16 cellular contexts compared by ENCODE assay signal in the genomic region with DNA sequence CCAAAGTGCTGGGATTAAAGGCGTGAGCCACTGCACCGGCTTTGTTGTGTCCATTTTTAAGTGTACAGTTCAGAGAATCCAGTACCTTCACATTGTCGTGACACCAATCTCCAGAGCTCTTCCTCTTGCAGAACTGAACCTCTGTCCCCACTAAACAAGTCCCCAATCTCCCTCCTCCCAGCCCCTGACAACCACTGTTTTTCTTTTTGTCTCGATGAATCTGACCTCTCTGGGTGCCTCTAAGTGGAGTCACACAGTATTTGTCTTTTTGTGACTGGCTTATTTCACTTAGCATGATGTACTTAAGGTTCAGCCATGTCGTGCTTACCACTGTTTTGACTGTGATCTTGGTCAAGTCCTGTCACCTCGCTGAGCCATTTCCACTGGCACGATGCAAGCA. TPM values are rescaled to one million over a fixed set of nuclear protein-coding genes. Genes with fewer than 3 reads are reported as not detected.
DNase-seq lines count a peak whose midpoint lies in the region; ATAC-seq, FAIRE-seq and TF ChIP-seq lines count a peak whose summit lies in the region.
"Had no signal": no experiment of that assay in that cellular context is flagged by ENCODE, and none has a peak within 500 bp of the region (broad histone marks: within the 10 kb centered on the region; RNA-seq: fewer than 3 reads in every experiment).

No MANE protein-coding gene starts in this region.

- intact Hi-C loops in A673 (cut with micrococcal nuclease; ENCODE audit: unreplicated experiment), result loop anchor here (5.0 to 10.0 kb wide), 4 partner anchors 238 to 520 kb away; a partner anchor contains a TSS
- intact Hi-C loops in sciatic nerve (cut with DNase I), result no loop called here

- ATAC-seq in T-helper 17 cell (no peak), memory B cell (ENCODE audit: low read depth) (no peak), sciatic nerve (no peak)

- no TSS peak for BruUV-seq in A673 (replicated peaks; lab: Mats Ljungman, UMichigan)

- H3K4me3 ChIP-seq in A673 (ENCODE audit: low read depth, low read length, poor library complexity, severe bottlenecking) (no peak overlapping the region), small intestine (ENCODE audit: low read depth in 1 of 2, low read length in 2 of 2) (no peak overlapping the region)
- H3K4me3 ChIP-seq in CD8-positive, alpha-beta memory T cell (ENCODE audit: low read length), result no peak overlapping the region
- H3K4me3 ChIP-seq: adrenal gland had no signal

- H3K27ac ChIP-seq in A673 (ENCODE audit: low read depth, low read length, poor library complexity, severe bottlenecking) (peak overlapping the region; percentile 45), small intestine (ENCODE audit: low read depth in 1 of 2, low read length in 1 of 2) (no peak overlapping the region)
- H3K27ac ChIP-seq in CD8-positive, alpha-beta memory T cell (ENCODE audit: low read depth, low read length), result no peak overlapping the region
- H3K27ac ChIP-seq: adrenal gland had no signal

- H3K36me3 Mint-ChIP-seq in CD8-positive, alpha-beta memory T cell, result peaks cover 0 to 35% (median 5%) of the 10 kb centered on the region in 3 donors
- no peaks in the 10 kb centered on the region for H3K36me3 Mint-ChIP-seq in T-helper 17 cell (ENCODE audit: low read depth)
- H3K36me3 Mint-ChIP-seq in memory B cell, result peaks cover 11% of the 10 kb centered on the region

- H3K27me3 ChIP-seq in A673 (replicated peaks; ENCODE audit: insufficient read depth, low read depth, low read length, poor library complexity), result no peaks in the 10 kb centered on the region
- no peaks in the 10 kb centered on the region for H3K27me3 ChIP-seq in CD8-positive, alpha-beta memory T cell (ENCODE audit: insufficient read depth, low read length, poor library complexity, severe bottlenecking)
- H3K27me3 ChIP-seq in small intestine (ENCODE audit: control insufficient read depth in 2 of 2, insufficient read depth in 2 of 2, low read length in 2 of 2), result no peaks in the 10 kb centered on the region
- H3K27me3 ChIP-seq: adrenal gland had no signal

- POLR2A ChIA-PET in A673 (lab: Charles Lee; ENCODE audit: low non-redundant PET), result interaction anchor here (0.6 kb wide), 2 partner anchors 23 to 278 kb away, joined by 5 to 8 read pairs; no protein-coding TSS in a partner anchor
- POLR2A ChIA-PET in CD8-positive, alpha-beta memory T cell (lab: Charles Lee), result no interaction called here

- CTCF ChIA-PET in A673 (lab: Charles Lee), result interaction anchor here (0.6 kb wide), 1 partner anchor 9 kb away, joined by 3 read pairs; no protein-coding TSS in a partner anchor
- CTCF ChIA-PET in CD8-positive, alpha-beta memory T cell (lab: Charles Lee), result interaction anchor here (1.5 to 6.5 kb wide), 4 partner anchors 14 to 81 kb away, joined by 4 to 121 read pairs (median 16); a partner anchor contains a TSS

- DNase-seq in A673 (ENCODE audit: low spot score) (no peak), T-helper 17 cell (no peak), memory B cell (ENCODE audit: low spot score in 2 of 2) (no peak), small intestine (no peak), iPS-NIHi7 (ENCODE audit: extremely low spot score) (no peak), sciatic nerve (ENCODE audit: low spot score) (no peak)
- DNase-seq in CD8-positive, alpha-beta memory T cell, result no peak
- DNase-seq: adrenal gland, cerebellar nuclear complex, NCI-H2029 treated with DMSO at 0.1 percent for 48 hours, NCI-H524 had no signal

- H3K4me3 Mint-ChIP-seq in CD8-positive, alpha-beta memory T cell, result peak overlapping the region in 1 of 7 donors; percentile 9
- H3K4me3 Mint-ChIP-seq in T-helper 17 cell (no peak overlapping the region), memory B cell (no peak overlapping the region)

- H3K4me1 ChIP-seq in A673 (ENCODE audit: insufficient read depth, low read length, poor library complexity, severe bottlenecking) (peaks cover 17% of the 10 kb centered on the region), small intestine (ENCODE audit: control insufficient read depth in 2 of 2, insufficient read depth in 1 of 2, low read depth in 1 of 2, low read length in 1 of 2) (peaks cover 0 to 3% of the 10 kb centered on the region in 2 donors)
- peaks cover 19% of the 10 kb centered on the region for H3K4me1 ChIP-seq in CD8-positive, alpha-beta memory T cell (ENCODE audit: insufficient read depth, low read length)

- H3K9me3 ChIP-seq in A673 (ENCODE audit: low read depth, low read length, poor library complexity, severe bottlenecking), result no peaks in the 10 kb centered on the region
- no peaks in the 10 kb centered on the region for H3K9me3 ChIP-seq in CD8-positive, alpha-beta memory T cell (ENCODE audit: low read length)
- H3K9me3 ChIP-seq in T-helper 17 cell (ENCODE audit: control insufficient read depth, low read length, poor library complexity, severe bottlenecking), result no peaks in the 10 kb centered on the region
- H3K9me3 ChIP-seq in small intestine (ENCODE audit: control insufficient read depth, low read depth), result no peaks in the 10 kb centered on the region
- H3K9me3 ChIP-seq: adrenal gland had no signal

- no peak for FAIRE-seq in small intestine (lab: Jason Lieb, UNC)
- FAIRE-seq: frontal cortex had no signal

- no peaks in the 10 kb centered on the region for H3K9me3 Mint-ChIP-seq in CD8-positive, alpha-beta memory T cell
- no peaks in the 10 kb centered on the region for H3K9me3 Mint-ChIP-seq in memory B cell

- WGBS in small intestine, 3 donors, result 55 to 59% (median 56%) methylated on average over 7 of the region's 7 CpGs

- peaks cover 0 to 2% of the 10 kb centered on the region in 2 donors for H3K27me3 Mint-ChIP-seq in CD8-positive, alpha-beta memory T cell
- H3K27me3 Mint-ChIP-seq in T-helper 17 cell, result no peaks in the 10 kb centered on the region
- H3K27me3 Mint-ChIP-seq in memory B cell, result no peaks in the 10 kb centered on the region

- no peak for TF ChIP-seq CTCF in A673 (conservative IDR thresholded peaks at IDR 0.05; ENCODE audit: low read depth, low read length)

- peak overlapping the region; percentile 33 to 96 (median 80) for H3K27ac Mint-ChIP-seq in CD8-positive, alpha-beta memory T cell
- peak overlapping the region; percentile 93 for H3K27ac Mint-ChIP-seq in T-helper 17 cell
- H3K27ac Mint-ChIP-seq in memory B cell, result peak overlapping the region; percentile 65

- H3K4me1 Mint-ChIP-seq in CD8-positive, alpha-beta memory T cell, result peaks cover 17 to 42% (median 18%) of the 10 kb centered on the region in 3 donors
- H3K4me1 Mint-ChIP-seq in T-helper 17 cell (peaks cover 16% of the 10 kb centered on the region), memory B cell (peaks cover 9% of the 10 kb centered on the region)

- peaks cover 33% of the 10 kb centered on the region for H3K36me3 ChIP-seq in A673 (ENCODE audit: insufficient read depth, low read length, poor library complexity, severe bottlenecking)
- peaks cover 23% of the 10 kb centered on the region for H3K36me3 ChIP-seq in CD8-positive, alpha-beta memory T cell (ENCODE audit: insufficient read depth, low read length)
- H3K36me3 ChIP-seq in small intestine (ENCODE audit: control insufficient read depth in 2 of 2, insufficient read depth in 2 of 2, low read length in 2 of 2), result peaks cover 5 to 24% of the 10 kb centered on the region in 2 donors

RNA-seq across cellular contexts. Expression of a gene that starts 1.6 kb away (rescaled TPM):
- total RNA-seq in A673 (2021), result not detected in 2 replicates
- total RNA-seq in CD8-positive, alpha-beta memory T cell, result not detected
- not detected for polyA plus RNA-seq in CD8-positive, alpha-beta memory T cell
- not detected for total RNA-seq in T-helper 17 cell
- not detected for polyA plus RNA-seq in small intestine
- total RNA-seq in sciatic nerve, result not detected
- total RNA-seq: adrenal gland, frontal cortex, LHCN-M2, lower leg skin, myocyte had no signal
- polyA plus RNA-seq: BJ had no signal

RNA-seq across cellular contexts. Expression of a gene that starts 6.9 kb away (rescaled TPM):
- total RNA-seq in A673 (2021) (1,564 and 1,637 TPM in 2 replicates), T-helper 17 cell (1,000 to 10,000 TPM; 1,657 to 1,708 TPM), sciatic nerve (855 TPM)
- 1,000 to 10,000 TPM; 2,023 to 2,058 TPM for total RNA-seq in CD8-positive, alpha-beta memory T cell
- polyA plus RNA-seq in CD8-positive, alpha-beta memory T cell, result 1,829 TPM
- polyA plus RNA-seq in small intestine, result 1,000 to 10,000 TPM; 2,258 to 5,100 (median 3,355) TPM

RNA-seq across cellular contexts. Expression of a gene that starts 7.1 kb away (rescaled TPM):
- total RNA-seq in A673 (2021) (73.3 and 73.9 TPM in 2 replicates), T-helper 17 cell (10 to 100 TPM; 37.5 to 44.7 TPM), sciatic nerve (21.7 TPM)
- total RNA-seq in CD8-positive, alpha-beta memory T cell, result 100 to 1,000 TPM; 116 to 120 TPM
- 118 TPM for polyA plus RNA-seq in CD8-positive, alpha-beta memory T cell
- 10 to 100 TPM; 53.5 to 55.7 (median 53.8) TPM for polyA plus RNA-seq in small intestine
